Comparison of ENCODE assay signal across 8 cellular contexts in the genomic region with DNA sequence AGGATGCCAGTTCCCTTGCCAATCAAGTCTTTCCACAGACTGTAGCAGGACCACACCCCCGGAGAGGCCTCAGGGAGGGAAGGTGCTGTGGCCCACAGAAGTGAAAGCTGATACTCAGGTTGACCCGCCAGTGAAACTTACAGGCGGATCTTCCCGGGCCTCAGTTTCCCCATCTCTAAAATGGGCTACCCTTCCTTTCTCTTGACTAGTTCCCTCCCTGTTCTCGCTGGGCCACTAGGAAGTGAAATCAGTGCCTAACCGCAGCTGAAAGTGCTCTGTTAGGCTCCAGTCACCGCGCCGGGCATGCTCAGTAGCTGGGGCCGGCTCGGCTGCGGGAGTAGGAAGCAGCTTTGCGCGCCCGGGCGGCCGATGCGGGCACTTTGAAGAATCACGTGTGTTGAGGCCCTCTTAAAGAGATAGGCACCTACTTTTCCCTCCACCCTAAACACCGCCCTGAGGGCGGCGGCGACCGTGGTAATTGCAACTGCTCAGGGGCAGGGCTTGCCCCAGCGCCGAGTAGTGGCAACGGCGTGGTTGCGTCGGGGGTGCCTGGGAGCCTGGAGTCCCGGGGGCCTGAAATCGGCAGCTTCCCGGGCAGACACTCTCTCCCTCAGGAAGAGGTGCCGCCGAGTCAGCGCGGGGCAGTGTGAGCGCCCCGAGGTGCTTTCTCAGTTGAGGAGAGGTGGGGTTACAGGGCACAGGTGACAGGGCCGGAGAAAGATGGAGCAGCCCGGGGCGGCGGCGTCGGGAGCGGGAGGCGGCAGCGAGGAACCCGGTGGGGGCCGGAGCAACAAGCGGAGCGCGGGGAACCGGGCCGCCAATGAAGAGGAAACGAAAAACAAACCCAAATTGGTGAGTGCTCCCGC. TPM values are rescaled to one million over a fixed set of nuclear protein-coding genes. Genes with fewer than 3 reads are reported as not detected.
DNase-seq lines count a peak whose midpoint lies in the region; ATAC-seq and TF ChIP-seq lines count a peak whose summit lies in the region.

A gene (plus strand): TSS at position 504 of the 866 bp plus-strand sequence.

- no peaks in the 10 kb centered on the region for H3K36me3 ChIP-seq in gastroesophageal sphincter

- peaks cover 0 to 2% of the 10 kb centered on the region in 2 donors for H3K36me3 Mint-ChIP-seq in CD14-positive monocyte

- H3K4me1 ChIP-seq in gastroesophageal sphincter = peaks cover 0 to 18% (median 2%) of the 10 kb centered on the region in 3 donors

- H3K4me1 Mint-ChIP-seq in CD14-positive monocyte = peaks cover 33% of the 10 kb centered on the region

- ATAC-seq in GM19395 (IDR thresholded peaks at IDR 0.05; ENCODE audit: unreplicated experiment) (peak; percentile 87), HG03520 (IDR thresholded peaks at IDR 0.05; ENCODE audit: unreplicated experiment) (peak; percentile 83), gastroesophageal sphincter (peak; percentile 90)

- peak within 1 kb of the TSS; percentile 91 to 97 (median 93) for H3K27ac Mint-ChIP-seq in CD14-positive monocyte

- peak within 1 kb of the TSS; percentile 76 to 82 for H3K4me3 ChIP-seq in gastroesophageal sphincter

- H3K4me3 Mint-ChIP-seq in CD14-positive monocyte = peak within 1 kb of the TSS; percentile 92 to 94

- POLR2A ChIA-PET in RWPE1 (lab: Yijun Ruan, JAX; ENCODE audit: low non-redundant PET) = no interaction called here

- peaks cover 0 to 14% (median 2%) of the 10 kb centered on the region in 7 donors for H3K9me3 Mint-ChIP-seq in CD14-positive monocyte

- no peak for TF ChIP-seq EP300 in gastroesophageal sphincter (IDR thresholded peaks at IDR 0.05)

- peak; percentile 77 for DNase-seq in CD14-positive monocyte (ENCODE audit: low spot score)
- DNase-seq in RWPE1 (ENCODE audit: low spot score) = peak; percentile 42
- peak; percentile 7 to 58 (median 17) for DNase-seq in activated naive CD4-positive, alpha-beta T cell (lab: John Stamatoyannopoulos, UW)
- DNase-seq in nucleus accumbens (lab: John Stamatoyannopoulos, UW) = peak in 54 of 56 donors; percentile 0 to 65 (median 24)

- TF ChIP-seq CTCF in CD14-positive monocyte (IDR thresholded peaks at IDR 0.05) = no peak
- TF ChIP-seq CTCF in RWPE1 (conservative IDR thresholded peaks at IDR 0.05; ENCODE audit: low read depth) = no peak
- peak in 3 of 4 experiments; percentile 32 to 45 (median 35) for TF ChIP-seq CTCF in gastroesophageal sphincter (IDR thresholded peaks at IDR 0.05)
- no peak for TF ChIP-seq CTCF in subcutaneous adipose tissue (IDR thresholded peaks at IDR 0.05; ENCODE audit: low read depth)

- no peaks in the 10 kb centered on the region for H3K27me3 ChIP-seq in gastroesophageal sphincter

- H3K9me3 ChIP-seq in gastroesophageal sphincter = no peaks in the 10 kb centered on the region

- TF ChIP-seq POLR2A in gastroesophageal sphincter (IDR thresholded peaks at IDR 0.05) = peak; percentile 39 to 45

- H3K27me3 Mint-ChIP-seq in CD14-positive monocyte (ENCODE audit: low read depth in 3 of 3) = peaks cover 0 to 21% (median 3%) of the 10 kb centered on the region in 3 donors

- CTCF ChIA-PET in RWPE1 (lab: Yijun Ruan, JAX) = no interaction called here

- intact Hi-C loops in CD14-positive monocyte (cut with micrococcal nuclease) = no loop called here

- WGBS in gastroesophageal sphincter (ENCODE audit: low coverage in 1 of 2), 2 donors = 4% methylated on average over 5 of the region's 57 CpGs; no CpG with 5 or more reads in 1 of the 2 donors

- H3K27ac ChIP-seq in RWPE1 = peak within 1 kb of the TSS; percentile 70
- H3K27ac ChIP-seq in gastroesophageal sphincter = peak within 1 kb of the TSS; percentile 87 to 88 (median 87)

RNA-seq across cellular contexts. Expression of the gene that starts here (rescaled TPM):
- 10 to 100 TPM; 11.4 to 20.5 TPM for polyA plus RNA-seq in CD14-positive monocyte
- total RNA-seq in gastroesophageal sphincter = 10 to 100 TPM; 46.1 to 93.9 (median 76.5) TPM
- total RNA-seq in subcutaneous adipose tissue = 10 to 100 TPM; 45.0 to 84.6 (median 54.2) TPM

Comparison
In these comparisons a context has a peak if more than half of its experiments do, and no peak if none do; other contexts are left out.
1. Peak in every context shown above with its lines: DNase-seq, ATAC-seq, H3K4me3 ChIP-seq and H3K27ac ChIP-seq.
2. DNase-seq: peak in every context shown above with its lines; median percentile 77 in CD14-positive monocyte; 42 in RWPE1; 24 in nucleus accumbens; 17 in activated naive CD4-positive, alpha-beta T cell.
3. CTCF ChIP-seq: peak in gastroesophageal sphincter (3 of 4); none in CD14-positive monocyte (single experiment), RWPE1 (single experiment) and subcutaneous adipose tissue (single experiment).